In genomic region chr2:96485350-96485749, GRCh38 we compare ENCODE assay signal across 12 cellular contexts. TPM values are rescaled to one million over a fixed set of nuclear protein-coding genes. Genes with fewer than 3 reads are reported as not detected.
DNase-seq lines count a peak whose midpoint lies in the region; ATAC-seq, FAIRE-seq and TF ChIP-seq lines count a peak whose summit lies in the region.
"Had no signal": no experiment of that assay in that cellular context is flagged by ENCODE, and none has a peak within 500 bp of the region (broad histone marks: within the 10 kb centered on the region; RNA-seq: fewer than 3 reads in every experiment).

No MANE protein-coding gene starts in this region.

- H3K36me3 Mint-ChIP-seq in activated T-helper 2 cell treated with anti-CD3 and anti-CD28 coated beads, Interferon-gamma antibody, Interleukin-2, Interleukin-4, amounts not matched to agents 10 μg/mL and 5 μg/mL and 100 μg/mL, durations not matched to agents 14 hours and 24 hours and 36 hours (ENCODE audit: low read depth), result peaks cover 5% of the 10 kb centered on the region
- H3K36me3 Mint-ChIP-seq in stimulated activated naive CD8-positive, alpha-beta T cell treated with anti-CD3 and anti-CD28 coated beads, Interleukin-15, Interleukin-2, amounts not matched to agents 100 ng/mL and 50 ng/mL, for 24 hours (ENCODE audit: low read depth), result no peaks in the 10 kb centered on the region
- H3K36me3 Mint-ChIP-seq in WTC11, result no peaks in the 10 kb centered on the region

- H3K4me1 Mint-ChIP-seq in activated T-helper 2 cell treated with anti-CD3 and anti-CD28 coated beads, Interferon-gamma antibody, Interleukin-2, Interleukin-4, amounts not matched to agents 10 μg/mL and 5 μg/mL and 100 μg/mL, durations not matched to agents 14 hours and 24 hours and 36 hours (ENCODE audit: low read depth), result peaks cover 45% of the 10 kb centered on the region
- peaks cover 47% of the 10 kb centered on the region for H3K4me1 Mint-ChIP-seq in stimulated activated naive CD8-positive, alpha-beta T cell treated with anti-CD3 and anti-CD28 coated beads, Interleukin-15, Interleukin-2, amounts not matched to agents 100 ng/mL and 50 ng/mL, for 24 hours (ENCODE audit: low read depth)
- peaks cover 21% of the 10 kb centered on the region for H3K4me1 Mint-ChIP-seq in WTC11

- H3K27ac Mint-ChIP-seq in activated T-helper 2 cell treated with anti-CD3 and anti-CD28 coated beads, Interferon-gamma antibody, Interleukin-2, Interleukin-4, amounts not matched to agents 10 μg/mL and 5 μg/mL and 100 μg/mL, durations not matched to agents 14 hours and 24 hours and 36 hours, result peak overlapping the region; percentile 98
- peak overlapping the region; percentile 99 for H3K27ac Mint-ChIP-seq in stimulated activated naive CD8-positive, alpha-beta T cell treated with anti-CD3 and anti-CD28 coated beads, Interleukin-15, Interleukin-2, amounts not matched to agents 100 ng/mL and 50 ng/mL, for 24 hours
- H3K27ac Mint-ChIP-seq in WTC11, result no peak overlapping the region

- H3K4me3 Mint-ChIP-seq in activated T-helper 2 cell treated with anti-CD3 and anti-CD28 coated beads, Interferon-gamma antibody, Interleukin-2, Interleukin-4, amounts not matched to agents 10 μg/mL and 5 μg/mL and 100 μg/mL, durations not matched to agents 14 hours and 24 hours and 36 hours (ENCODE audit: low read depth), result peak overlapping the region; percentile 90
- H3K4me3 Mint-ChIP-seq in stimulated activated naive CD8-positive, alpha-beta T cell treated with anti-CD3 and anti-CD28 coated beads, Interleukin-15, Interleukin-2, amounts not matched to agents 100 ng/mL and 50 ng/mL, for 24 hours, result peak overlapping the region; percentile 90
- no peak overlapping the region for H3K4me3 Mint-ChIP-seq in WTC11

- CTCF ChIA-PET in WTC11 (lab: Charles Lee), result interaction anchor here (0.8 to 1.3 kb wide), 2 partner anchors 38 to 69 kb away, joined by 3 read pairs; no protein-coding TSS in a partner anchor

- peak overlapping the region in 1 of 2 donors; percentile 66 for H3K9ac ChIP-seq in kidney (ENCODE audit: low read length in 2 of 2)

- FAIRE-seq in kidney (lab: Jason Lieb, UNC), result no peak

- H3K27me3 Mint-ChIP-seq in activated T-helper 2 cell treated with anti-CD3 and anti-CD28 coated beads, Interferon-gamma antibody, Interleukin-2, Interleukin-4, amounts not matched to agents 10 μg/mL and 5 μg/mL and 100 μg/mL, durations not matched to agents 14 hours and 24 hours and 36 hours (ENCODE audit: low read depth), result no peaks in the 10 kb centered on the region
- no peaks in the 10 kb centered on the region for H3K27me3 Mint-ChIP-seq in stimulated activated naive CD8-positive, alpha-beta T cell treated with anti-CD3 and anti-CD28 coated beads, Interleukin-15, Interleukin-2, amounts not matched to agents 100 ng/mL and 50 ng/mL, for 24 hours
- no peaks in the 10 kb centered on the region; the same call in 1 of the 2 replicates for H3K27me3 Mint-ChIP-seq in WTC11 (ENCODE audit: low read depth)

- H3K9me3 Mint-ChIP-seq in activated T-helper 2 cell treated with anti-CD3 and anti-CD28 coated beads, Interferon-gamma antibody, Interleukin-2, Interleukin-4, amounts not matched to agents 10 μg/mL and 5 μg/mL and 100 μg/mL, durations not matched to agents 14 hours and 24 hours and 36 hours, result no peaks in the 10 kb centered on the region
- H3K9me3 Mint-ChIP-seq in stimulated activated naive CD8-positive, alpha-beta T cell treated with anti-CD3 and anti-CD28 coated beads, Interleukin-15, Interleukin-2, amounts not matched to agents 100 ng/mL and 50 ng/mL, for 24 hours, result no peaks in the 10 kb centered on the region
- H3K9me3 Mint-ChIP-seq in WTC11, result no peaks in the 10 kb centered on the region

- ATAC-seq in HG03196 (IDR thresholded peaks at IDR 0.05; ENCODE audit: unreplicated experiment) (peak; percentile 3), GM21423 (IDR thresholded peaks at IDR 0.05; ENCODE audit: unreplicated experiment) (no peak), HG03135 (IDR thresholded peaks at IDR 0.05; ENCODE audit: unreplicated experiment) (no peak), WTC11 (no peak)

- no peak for DNase-seq in activated T-helper 2 cell treated with anti-CD3 and anti-CD28 coated beads, Interferon-gamma antibody, Interleukin-2, Interleukin-4, amounts not matched to agents 10 μg/mL and 5 μg/mL and 100 μg/mL, durations not matched to agents 14 hours and 24 hours and 36 hours (ENCODE audit: low spot score)
- no peak for DNase-seq in kidney
- no peak for DNase-seq in WTC11 (ENCODE audit: low spot score)
- no peak for DNase-seq in NCI-H69 (lab: John Stamatoyannopoulos, UW)
- DNase-seq: glutamatergic neuron, KBM-7 had no signal

- H3K4me3 ChIP-seq in kidney (ENCODE audit: low read length in 2 of 2), result peak overlapping the region in 1 of 2 donors; percentile 57
- H3K4me3 ChIP-seq: HAP-1 had no signal

- H3K4me1 ChIP-seq in kidney (ENCODE audit: control insufficient read depth in 1 of 2, insufficient read depth in 1 of 2, low read depth in 1 of 2, low read length in 2 of 2), result peaks cover 0 to 6% of the 10 kb centered on the region in 2 donors
- H3K4me1 ChIP-seq: HAP-1 had no signal

- POLR2A ChIA-PET in WTC11 (lab: Charles Lee), result no interaction called here

- no peaks in the 10 kb centered on the region for H3K9me3 ChIP-seq in kidney (ENCODE audit: control insufficient read depth in 1 of 2, low read length in 2 of 2)

- TF ChIP-seq CTCF in kidney (IDR thresholded peaks at IDR 0.05; ENCODE audit: borderline replicate concordance, extremely low read depth, insufficient read depth) (no peak), WTC11 (IDR thresholded peaks at IDR 0.05) (no peak)

- intact Hi-C loops in activated T-helper 2 cell treated with anti-CD3 and anti-CD28 coated beads, Interferon-gamma antibody, Interleukin-2, Interleukin-4, amounts not matched to agents 10 μg/mL and 5 μg/mL and 100 μg/mL, durations not matched to agents 14 hours and 24 hours and 36 hours (cut with micrococcal nuclease), result loop anchor here (5.0 kb wide), 3 partner anchors 78 to 152 kb away; partner anchors contain the start of gene KANSL3
- intact Hi-C loops in kidney (cut with DNase I), result no loop called here

- H3K36me3 ChIP-seq in kidney (ENCODE audit: control insufficient read depth in 1 of 2, insufficient read depth in 2 of 2, low read length in 2 of 2), result no peaks in the 10 kb centered on the region
- H3K36me3 ChIP-seq: HAP-1 had no signal

- peak overlapping the region; percentile 60 to 95 for H3K27ac ChIP-seq in kidney (ENCODE audit: low read depth in 2 of 2, low read length in 2 of 2)

TF ChIP-seq in WTC11, 78 proteins besides CTCF, POLR2A, EP300 and RAD21:
- TF ChIP-seq RELA (CRISPR knock-in tag; IDR thresholded peaks at IDR 0.05; ENCODE audit: borderline replicate concordance), result no peak
- no peak for TF ChIP-seq ZNF532 (CRISPR knock-in tag; IDR thresholded peaks at IDR 0.05; ENCODE audit: borderline replicate concordance)
- no peak for TF ChIP-seq ESRRA (CRISPR knock-in tag; IDR thresholded peaks at IDR 0.05; ENCODE audit: borderline replicate concordance)
- TF ChIP-seq ZBTB21 (CRISPR knock-in tag; IDR thresholded peaks at IDR 0.05; ENCODE audit: borderline replicate concordance), result no peak

RNA-seq across cellular contexts. Expression of gene NEURL3, which starts 19.8 kb away (rescaled TPM):
- 0.16 and 0.52 TPM in 2 replicates for total RNA-seq in activated T-helper 2 cell treated with anti-CD3 and anti-CD28 coated beads, Interferon-gamma antibody, Interleukin-2, Interleukin-4, amounts not matched to agents 10 μg/mL and 5 μg/mL and 100 μg/mL, durations not matched to agents 14 hours and 24 hours and 36 hours
- 3.2 TPM for total RNA-seq in kidney
- polyA plus RNA-seq in kidney (ENCODE audit: insufficient read depth, low read depth, low replicate concordance), result 11.1 TPM
- not detected in 3 replicates for total RNA-seq in WTC11 (2021)
- total RNA-seq: pulmonary artery endothelial cell had no signal

RNA-seq across cellular contexts. Expression of gene ARID5A, which starts 51.2 kb away (rescaled TPM):
- total RNA-seq in activated T-helper 2 cell treated with anti-CD3 and anti-CD28 coated beads, Interferon-gamma antibody, Interleukin-2, Interleukin-4, amounts not matched to agents 10 μg/mL and 5 μg/mL and 100 μg/mL, durations not matched to agents 14 hours and 24 hours and 36 hours, result 164 and 170 TPM in 2 replicates
- 26.3 TPM for total RNA-seq in kidney
- polyA plus RNA-seq in kidney (ENCODE audit: insufficient read depth, low read depth, low replicate concordance), result 8.6 TPM
- total RNA-seq in WTC11 (2021), result 8.5 to 13.9 TPM (median 10.1 TPM) in 3 replicates
